Comparison of ENCODE assay signal across 15 cellular contexts in genomic region chr22:50171965-50172421, GRCh38. TPM values are rescaled to one million over a fixed set of nuclear protein-coding genes. Genes with fewer than 3 reads are reported as not detected.
DNase-seq lines count a peak whose midpoint lies in the region; ATAC-seq and TF ChIP-seq lines count a peak whose summit lies in the region.
"Had no signal": no experiment of that assay in that cellular context is flagged by ENCODE, and none has a peak within 500 bp of the region (broad histone marks: within the 10 kb centered on the region; RNA-seq: fewer than 3 reads in every experiment).

No MANE protein-coding gene starts in this region.

- no peak overlapping the region for H3K9ac ChIP-seq in neural progenitor cell

- H3K4me1 ChIP-seq in Caco-2 (peaks cover 11% of the 10 kb centered on the region; the same call in 1 of the 2 replicates), neural progenitor cell (no peaks in the 10 kb centered on the region)

- CTCF ChIA-PET in Caco-2 (lab: Charles Lee), result interaction anchor here (0.6 kb wide), 1 partner anchor 384 kb away, joined by 3 read pairs; no protein-coding TSS in a partner anchor

- H3K27ac ChIP-seq in dorsolateral prefrontal cortex (peak overlapping the region in 12 of 59 donors; percentile 31 to 89 (median 61)), neural progenitor cell (no peak overlapping the region)
- H3K27ac ChIP-seq: epithelial cell of prostate, upper lobe of left lung had no signal

- POLR2A ChIA-PET in Caco-2 (lab: Charles Lee), result no interaction called here

- TF ChIP-seq CTCF in Caco-2 (IDR thresholded peaks at IDR 0.05; ENCODE audit: insufficient read depth in 1 of 2, low read depth in 1 of 2, low read length in 1 of 2, severe bottlenecking in 1 of 2, unreplicated experiment in 1 of 2), result no peak
- no peak for TF ChIP-seq CTCF in dorsolateral prefrontal cortex (IDR thresholded peaks at IDR 0.05 in 54 of 56, conservative IDR thresholded peaks at IDR 0.05 in 2 of 56; ENCODE audit: low read depth in 1 of 56, partially characterized antibody in 56 of 56)
- TF ChIP-seq CTCF in neural progenitor cell (IDR thresholded peaks at IDR 0.05), result no peak

- intact Hi-C loops in Caco-2 (cut with micrococcal nuclease; ENCODE audit: unreplicated experiment) (no loop called here), dorsolateral prefrontal cortex (cut with DNase I) (no loop called here)

- H3K4me1 Mint-ChIP-seq in T-helper 2 cell treated with Interferon-gamma antibody and Interleukin-4, amounts not matched to agents 5 μg/mL and 100 μg/mL, for 36 hours (ENCODE audit: low read depth), result peaks cover 3% of the 10 kb centered on the region
- H3K4me1 Mint-ChIP-seq in Caco-2 (ENCODE audit: low read depth, unreplicated experiment), result peaks cover 6% of the 10 kb centered on the region
- peaks cover 14% of the 10 kb centered on the region for H3K4me1 Mint-ChIP-seq in neural progenitor cell

- ATAC-seq in GM18505 (IDR thresholded peaks at IDR 0.05; ENCODE audit: unreplicated experiment), result no peak

- peaks cover 26% of the 10 kb centered on the region for H3K27me3 Mint-ChIP-seq in T-helper 2 cell treated with Interferon-gamma antibody and Interleukin-4, amounts not matched to agents 5 μg/mL and 100 μg/mL, for 36 hours (ENCODE audit: low read depth)
- peaks cover 11% of the 10 kb centered on the region for H3K27me3 Mint-ChIP-seq in Caco-2 (ENCODE audit: insufficient read depth, unreplicated experiment)
- H3K27me3 Mint-ChIP-seq in neural progenitor cell (ENCODE audit: insufficient read depth, low read depth), result peaks cover 24% of the 10 kb centered on the region

- peaks cover 13% of the 10 kb centered on the region for H3F3A ChIP-seq in neural progenitor cell (ENCODE audit: low read depth)

- H3K9me3 ChIP-seq in Caco-2 (no peaks in the 10 kb centered on the region), neural progenitor cell (ENCODE audit: low read depth) (no peaks in the 10 kb centered on the region)
- H3K9me3 ChIP-seq: upper lobe of left lung had no signal

- no peaks in the 10 kb centered on the region for H3K36me3 Mint-ChIP-seq in T-helper 2 cell treated with Interferon-gamma antibody and Interleukin-4, amounts not matched to agents 5 μg/mL and 100 μg/mL, for 36 hours (ENCODE audit: low read depth)
- no peaks in the 10 kb centered on the region for H3K36me3 Mint-ChIP-seq in Caco-2 (ENCODE audit: insufficient read depth, unreplicated experiment)
- H3K36me3 Mint-ChIP-seq in neural progenitor cell, result no peaks in the 10 kb centered on the region

- TF ChIP-seq POLR2A in GM18505 (IDR thresholded peaks at IDR 0.05; ENCODE audit: borderline replicate concordance, extremely low read depth, insufficient read depth, insufficient read length), result no peak

- H4K20me1 ChIP-seq in neural progenitor cell (ENCODE audit: low read depth), result no peaks in the 10 kb centered on the region

- H3K4me3 ChIP-seq in Caco-2 (ENCODE audit: low read depth, low read length), result no peak overlapping the region
- H3K4me3 ChIP-seq in dorsolateral prefrontal cortex, result peak overlapping the region in 47 of 59 donors; percentile 43 to 75 (median 61)
- no peak overlapping the region for H3K4me3 ChIP-seq in neural progenitor cell

- no peak for DNase-seq in T-helper 2 cell treated with Interferon-gamma antibody and Interleukin-4, amounts not matched to agents 5 μg/mL and 100 μg/mL, for 36 hours (ENCODE audit: low spot score)
- DNase-seq in T-helper 2 cell (no peak), Caco-2 (no peak), dorsolateral prefrontal cortex (no peak), neural progenitor cell (ENCODE audit: low spot score) (no peak), T-helper 9 cell (no peak), EL (no peak)
- DNase-seq: Calu3; NCI-H2107; SHP77 treated with DMSO at 0.1 percent for 48 hours; stimulated activated CD4-positive, alpha-beta T cell treated with anti-CD3 and anti-CD28 coated beads, Interleukin-2, amount 100 ng/mL, for 24 hours had no signal

- H3K79me2 ChIP-seq in neural progenitor cell (ENCODE audit: low read depth), result no peaks in the 10 kb centered on the region

- H3K27me3 ChIP-seq in Caco-2 (replicated peaks; ENCODE audit: control insufficient read depth, insufficient read depth, low read length), result no peaks in the 10 kb centered on the region
- H3K27me3 ChIP-seq in dorsolateral prefrontal cortex, result peaks cover 0 to 4% (median 0%) of the 10 kb centered on the region in 45 donors
- H3K27me3 ChIP-seq in neural progenitor cell, result peaks cover 49% of the 10 kb centered on the region

- H3K27ac Mint-ChIP-seq in T-helper 2 cell treated with Interferon-gamma antibody and Interleukin-4, amounts not matched to agents 5 μg/mL and 100 μg/mL, for 36 hours, result no peak overlapping the region
- H3K27ac Mint-ChIP-seq in Caco-2 (ENCODE audit: unreplicated experiment), result no peak overlapping the region
- no peak overlapping the region for H3K27ac Mint-ChIP-seq in neural progenitor cell

- H3K4me2 ChIP-seq in neural progenitor cell, result no peak overlapping the region

- H3K36me3 ChIP-seq in Caco-2 (ENCODE audit: control insufficient read depth, insufficient read depth, low read length) (no peaks in the 10 kb centered on the region), neural progenitor cell (no peaks in the 10 kb centered on the region)
- H3K36me3 ChIP-seq: upper lobe of left lung had no signal

- H2AFZ ChIP-seq in neural progenitor cell (replicated peaks), result no peak overlapping the region

- H3K4me3 Mint-ChIP-seq in T-helper 2 cell treated with Interferon-gamma antibody and Interleukin-4, amounts not matched to agents 5 μg/mL and 100 μg/mL, for 36 hours, result peak overlapping the region; percentile 21
- H3K4me3 Mint-ChIP-seq in Caco-2 (ENCODE audit: unreplicated experiment), result peak overlapping the region; percentile 23
- peak overlapping the region; percentile 86 for H3K4me3 Mint-ChIP-seq in neural progenitor cell

- no peaks in the 10 kb centered on the region for H3K9me3 Mint-ChIP-seq in T-helper 2 cell treated with Interferon-gamma antibody and Interleukin-4, amounts not matched to agents 5 μg/mL and 100 μg/mL, for 36 hours
- H3K9me3 Mint-ChIP-seq in Caco-2 (ENCODE audit: unreplicated experiment) (no peaks in the 10 kb centered on the region), neural progenitor cell (no peaks in the 10 kb centered on the region)

- BruUV-seq in Caco-2 (replicated peaks; lab: Mats Ljungman, UMichigan), result no TSS peak

RNA-seq across cellular contexts. Expression of gene PANX2, which starts 1.5 kb away (rescaled TPM):
- 2.2 and 2.6 TPM in 2 replicates for total RNA-seq in Caco-2 (2022)
- 10 to 100 TPM; 14.2 to 93.7 (median 47.5) TPM for total RNA-seq in dorsolateral prefrontal cortex
- total RNA-seq in neural progenitor cell (ENCODE audit: low replicate concordance), result 0.88 and 1.9 TPM in 2 replicates
- total RNA-seq: renal cortical epithelial cell had no signal

RNA-seq across cellular contexts. Expression of gene TRABD, which starts 13.7 kb away (rescaled TPM):
- total RNA-seq in Caco-2 (2022), result 33.5 and 35.0 TPM in 2 replicates
- 10 to 100 TPM in 119 of 120 experiments, 1 to 10 TPM in 1; 8.2 to 34.3 (median 18.0) TPM for total RNA-seq in dorsolateral prefrontal cortex
- 15.4 and 37.4 TPM in 2 replicates for total RNA-seq in neural progenitor cell (ENCODE audit: low replicate concordance)

RNA-seq across cellular contexts. Expression of gene SELENOO, which starts 28.8 kb away (rescaled TPM):
- total RNA-seq in Caco-2 (2022) (29.3 and 29.5 TPM in 2 replicates), dorsolateral prefrontal cortex (10 to 100 TPM; 21.8 to 41.6 (median 30.1) TPM), neural progenitor cell (ENCODE audit: low replicate concordance) (7.6 and 20.8 TPM in 2 replicates)

Comparison
In these comparisons a context has a peak if more than half of its experiments do, and no peak if none do; other contexts are left out.
1. H3K4me3 Mint-ChIP-seq: peak in every context shown above with its lines; median percentile 86 in neural progenitor cell; 23 in Caco-2; 21 in T-helper 2 cell treated with Interferon-gamma antibody and Interleukin-4, amounts not matched to agents 5 μg/mL and 100 μg/mL, for 36 hours.
2. H3K4me3 ChIP-seq: peak in dorsolateral prefrontal cortex (47 of 59); none in Caco-2 (single experiment) and neural progenitor cell (single experiment).